In genomic region chr1:148397516-148397915, GRCh38 we compare ENCODE assay signal across 1 cellular context.
TF ChIP-seq lines count a peak whose summit lies in the region.

No MANE protein-coding gene starts in this region.

TF ChIP-seq in K562, 482 proteins besides CTCF, POLR2A, EP300 and RAD21:
- TF ChIP-seq GABPA (tag; conservative IDR thresholded peaks at IDR 0.05; ENCODE audit: low read depth) (0 out of 2 replicates have a peak, but pooled peaks have one; percentile 14), ZEB2 (IDR thresholded peaks at IDR 0.05) (0 out of 2 replicates have a peak, but pooled peaks have one; percentile 46)
